ENCODE assay signal across 1 cellular context in genomic region chr3:52176188-52176752, GRCh38.
TF ChIP-seq lines count a peak whose summit lies in the region.

No MANE protein-coding gene starts in this region.

TF ChIP-seq in liver, 16 proteins besides CTCF, POLR2A, EP300 and RAD21 (continued from another document):
- TF ChIP-seq ATF3 (IDR thresholded peaks at IDR 0.05) (no peak), YY1 (IDR thresholded peaks at IDR 0.05) (no peak), GABPA (IDR thresholded peaks at IDR 0.05 in 1 of 2, conservative IDR thresholded peaks at IDR 0.05 in 1 of 2) (no peak), EGR1 (IDR thresholded peaks at IDR 0.05; ENCODE audit: low read depth in 2 of 2) (no peak), ZBTB33 (IDR thresholded peaks at IDR 0.05) (no peak), JUND (IDR thresholded peaks at IDR 0.05) (no peak), SP1 (IDR thresholded peaks at IDR 0.05) (no peak), FOXA2 (IDR thresholded peaks at IDR 0.05) (no peak), RXRA (IDR thresholded peaks at IDR 0.05) (no peak), HNF4G (IDR thresholded peaks at IDR 0.05) (no peak), HNF4A (conservative IDR thresholded peaks at IDR 0.05) (no peak), NR2F2 (IDR thresholded peaks at IDR 0.05) (no peak), FOXA1 (IDR thresholded peaks at IDR 0.05) (no peak), TAF1 (conservative IDR thresholded peaks at IDR 0.05) (no peak)
